In the genomic region with DNA sequence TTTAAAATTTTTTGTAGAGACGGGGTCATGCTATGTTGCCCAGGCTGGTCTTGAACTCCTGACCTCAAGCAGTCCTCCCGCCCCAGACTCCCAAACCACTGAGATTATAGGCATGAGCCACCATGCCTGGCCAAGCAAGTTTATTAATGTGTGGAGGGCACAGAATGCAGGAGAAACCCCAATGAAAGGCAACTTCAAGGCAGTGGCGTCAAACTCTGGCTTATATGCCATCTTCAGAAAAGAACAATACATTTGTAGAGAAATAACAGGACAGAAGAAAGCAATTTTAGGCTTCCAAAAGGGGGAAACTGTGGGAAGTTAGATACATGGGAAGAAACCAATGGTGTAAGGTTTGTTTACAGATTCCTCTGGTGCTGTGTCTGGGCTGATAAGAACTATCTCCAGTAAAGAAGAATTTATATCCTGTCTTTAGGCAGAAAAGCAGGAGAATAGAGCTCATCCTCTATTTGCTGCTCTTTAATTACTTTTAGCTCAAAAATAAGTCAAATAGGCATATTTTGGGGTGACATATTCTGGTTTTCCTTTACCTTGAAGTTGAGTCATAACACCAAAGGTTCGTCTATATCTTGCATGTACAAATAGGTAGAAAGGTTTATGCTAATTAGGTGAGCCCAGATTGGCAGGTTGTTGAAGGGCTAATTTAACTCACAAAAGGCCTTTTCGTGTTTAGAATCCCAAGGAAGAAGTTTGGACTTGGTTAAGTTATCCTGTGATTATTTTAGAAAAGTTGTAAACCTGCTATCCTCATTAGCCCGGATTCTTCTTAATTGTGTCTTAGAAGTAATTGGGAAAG, we compare ENCODE assay signal across 1 cellular context.
TF ChIP-seq lines count a peak whose summit lies in the region.

No MANE protein-coding gene starts in this region.

TF ChIP-seq in K562, 482 proteins besides CTCF, POLR2A, EP300 and RAD21 (continues in another document):
- TF ChIP-seq, protein P1, sequence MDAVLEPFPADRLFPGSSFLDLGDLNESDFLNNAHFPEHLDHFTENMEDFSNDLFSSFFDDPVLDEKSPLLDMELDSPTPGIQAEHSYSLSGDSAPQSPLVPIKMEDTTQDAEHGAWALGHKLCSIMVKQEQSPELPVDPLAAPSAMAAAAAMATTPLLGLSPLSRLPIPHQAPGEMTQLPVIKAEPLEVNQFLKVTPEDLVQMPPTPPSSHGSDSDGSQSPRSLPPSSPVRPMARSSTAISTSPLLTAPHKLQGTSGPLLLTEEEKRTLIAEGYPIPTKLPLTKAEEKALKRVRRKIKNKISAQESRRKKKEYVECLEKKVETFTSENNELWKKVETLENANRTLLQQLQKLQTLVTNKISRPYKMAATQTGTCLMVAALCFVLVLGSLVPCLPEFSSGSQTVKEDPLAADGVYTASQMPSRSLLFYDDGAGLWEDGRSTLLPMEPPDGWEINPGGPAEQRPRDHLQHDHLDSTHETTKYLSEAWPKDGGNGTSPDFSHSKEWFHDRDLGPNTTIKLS (IDR thresholded peaks at IDR 0.05; ENCODE audit: borderline replicate concordance, low read depth), result no peak
- TF ChIP-seq KLF13 (tag; IDR thresholded peaks at IDR 0.05; ENCODE audit: borderline replicate concordance, low read depth) (no peak), HIVEP1 (CRISPR knock-in tag; IDR thresholded peaks at IDR 0.05) (no peak), TEAD1 (CRISPR knock-in tag; IDR thresholded peaks at IDR 0.05) (peak in 1 of 2 experiments; percentile 74; a peak in 1 of 4 replicates), LEF1 (IDR thresholded peaks at IDR 0.05) (peak; percentile 88), FOXM1 (IDR thresholded peaks at IDR 0.05; ENCODE audit: low read depth) (peak; percentile 48; the same call in 1 of the 2 replicates), FOXM1 (CRISPR knock-in tag; IDR thresholded peaks at IDR 0.05; ENCODE audit: low read depth) (no peak), PHF8 (IDR thresholded peaks at IDR 0.05; ENCODE audit: borderline replicate concordance, low read length) (no peak), HDAC2 (IDR thresholded peaks at IDR 0.05) (peak; percentile 80; the same call in 1 of the 2 replicates), TEAD4 (IDR thresholded peaks at IDR 0.05; ENCODE audit: low read length) (peak; percentile 87), TEAD4 (CRISPR knock-in tag; IDR thresholded peaks at IDR 0.05; ENCODE audit: borderline replicate concordance) (no peak), GTF2E2 (tag; IDR thresholded peaks at IDR 0.05) (peak; percentile 67), LCOR (CRISPR knock-in tag; IDR thresholded peaks at IDR 0.05) (0 out of 2 replicates have a peak, but pooled peaks have one; percentile 35), MTA2 (IDR thresholded peaks at IDR 0.05; ENCODE audit: low read depth) (peak; percentile 59; the same call in 1 of the 2 replicates), MNT (conservative IDR thresholded peaks at IDR 0.05) (peak; percentile 12 to 51; a peak in 1 of 4 replicates), POLR2AphosphoS5 (IDR thresholded peaks at IDR 0.05; ENCODE audit: control insufficient read depth, insufficient read depth, low read depth, low read length) (peak; percentile 37; the same call in 1 of the 2 replicates), MEF2D (tag; conservative IDR thresholded peaks at IDR 0.05; ENCODE audit: low read depth) (peak; percentile 78), ZBTB17 (CRISPR knock-in tag; IDR thresholded peaks at IDR 0.05) (0 out of 2 replicates have a peak, but pooled peaks have one; percentile 47), CLOCK (CRISPR knock-in tag; IDR thresholded peaks at IDR 0.05; ENCODE audit: borderline replicate concordance) (peak; percentile 55; the same call in 1 of the 2 replicates), ERF (CRISPR knock-in tag; IDR thresholded peaks at IDR 0.05) (no peak), ATF1 (CRISPR knock-in tag; IDR thresholded peaks at IDR 0.05) (no peak), ATF1 (tag; IDR thresholded peaks at IDR 0.05) (peak; percentile 22), ZNF277 (CRISPR knock-in tag; IDR thresholded peaks at IDR 0.05; ENCODE audit: borderline replicate concordance) (no peak), ARID1B (IDR thresholded peaks at IDR 0.05) (peak; percentile 93), JUND (IDR thresholded peaks at IDR 0.05; ENCODE audit: borderline replicate concordance, low read depth, low read length) (peak; percentile 36; the same call in 1 of the 2 replicates), JUND (tag; IDR thresholded peaks at IDR 0.05; ENCODE audit: borderline replicate concordance, low read depth, low read length) (peak; percentile 35; the same call in 1 of the 3 replicates), ZNF76 (CRISPR knock-in tag; IDR thresholded peaks at IDR 0.05; ENCODE audit: borderline replicate concordance) (peak; percentile 70; the same call in 1 of the 2 replicates), IRF9 (tag; IDR thresholded peaks at IDR 0.05) (no peak), TCF15 (CRISPR knock-in tag; IDR thresholded peaks at IDR 0.05) (peak; percentile 89), ZNF707 (CRISPR knock-in tag; conservative IDR thresholded peaks at IDR 0.05) (0 out of 2 replicates have a peak, but pooled peaks have one; percentile 30), C11orf30 (IDR thresholded peaks at IDR 0.05; ENCODE audit: low read depth) (peak; percentile 70), NR2C1 (IDR thresholded peaks at IDR 0.05) (peak; percentile 44; the same call in 1 of the 2 replicates), NR2C1 (tag; IDR thresholded peaks at IDR 0.05) (peak; percentile 69)
- TF ChIP-seq, protein P2, sequence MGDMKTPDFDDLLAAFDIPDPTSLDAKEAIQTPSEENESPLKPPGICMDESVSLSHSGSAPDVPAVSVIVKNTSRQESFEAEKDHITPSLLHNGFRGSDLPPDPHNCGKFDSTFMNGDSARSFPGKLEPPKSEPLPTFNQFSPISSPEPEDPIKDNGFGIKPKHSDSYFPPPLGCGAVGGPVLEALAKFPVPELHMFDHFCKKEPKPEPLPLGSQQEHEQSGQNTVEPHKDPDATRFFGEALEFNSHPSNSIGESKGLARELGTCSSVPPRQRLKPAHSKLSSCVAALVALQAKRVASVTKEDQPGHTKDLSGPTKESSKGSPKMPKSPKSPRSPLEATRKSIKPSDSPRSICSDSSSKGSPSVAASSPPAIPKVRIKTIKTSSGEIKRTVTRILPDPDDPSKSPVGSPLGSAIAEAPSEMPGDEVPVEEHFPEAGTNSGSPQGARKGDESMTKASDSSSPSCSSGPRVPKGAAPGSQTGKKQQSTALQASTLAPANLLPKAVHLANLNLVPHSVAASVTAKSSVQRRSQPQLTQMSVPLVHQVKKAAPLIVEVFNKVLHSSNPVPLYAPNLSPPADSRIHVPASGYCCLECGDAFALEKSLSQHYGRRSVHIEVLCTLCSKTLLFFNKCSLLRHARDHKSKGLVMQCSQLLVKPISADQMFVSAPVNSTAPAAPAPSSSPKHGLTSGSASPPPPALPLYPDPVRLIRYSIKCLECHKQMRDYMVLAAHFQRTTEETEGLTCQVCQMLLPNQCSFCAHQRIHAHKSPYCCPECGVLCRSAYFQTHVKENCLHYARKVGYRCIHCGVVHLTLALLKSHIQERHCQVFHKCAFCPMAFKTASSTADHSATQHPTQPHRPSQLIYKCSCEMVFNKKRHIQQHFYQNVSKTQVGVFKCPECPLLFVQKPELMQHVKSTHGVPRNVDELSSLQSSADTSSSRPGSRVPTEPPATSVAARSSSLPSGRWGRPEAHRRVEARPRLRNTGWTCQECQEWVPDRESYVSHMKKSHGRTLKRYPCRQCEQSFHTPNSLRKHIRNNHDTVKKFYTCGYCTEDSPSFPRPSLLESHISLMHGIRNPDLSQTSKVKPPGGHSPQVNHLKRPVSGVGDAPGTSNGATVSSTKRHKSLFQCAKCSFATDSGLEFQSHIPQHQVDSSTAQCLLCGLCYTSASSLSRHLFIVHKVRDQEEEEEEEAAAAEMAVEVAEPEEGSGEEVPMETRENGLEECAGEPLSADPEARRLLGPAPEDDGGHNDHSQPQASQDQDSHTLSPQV (IDR thresholded peaks at IDR 0.05), result peak; percentile 67
- TF ChIP-seq, protein P3, sequence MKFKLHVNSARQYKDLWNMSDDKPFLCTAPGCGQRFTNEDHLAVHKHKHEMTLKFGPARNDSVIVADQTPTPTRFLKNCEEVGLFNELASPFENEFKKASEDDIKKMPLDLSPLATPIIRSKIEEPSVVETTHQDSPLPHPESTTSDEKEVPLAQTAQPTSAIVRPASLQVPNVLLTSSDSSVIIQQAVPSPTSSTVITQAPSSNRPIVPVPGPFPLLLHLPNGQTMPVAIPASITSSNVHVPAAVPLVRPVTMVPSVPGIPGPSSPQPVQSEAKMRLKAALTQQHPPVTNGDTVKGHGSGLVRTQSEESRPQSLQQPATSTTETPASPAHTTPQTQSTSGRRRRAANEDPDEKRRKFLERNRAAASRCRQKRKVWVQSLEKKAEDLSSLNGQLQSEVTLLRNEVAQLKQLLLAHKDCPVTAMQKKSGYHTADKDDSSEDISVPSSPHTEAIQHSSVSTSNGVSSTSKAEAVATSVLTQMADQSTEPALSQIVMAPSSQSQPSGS (CRISPR knock-in tag; IDR thresholded peaks at IDR 0.05), result no peak
- TF ChIP-seq, protein P4, sequence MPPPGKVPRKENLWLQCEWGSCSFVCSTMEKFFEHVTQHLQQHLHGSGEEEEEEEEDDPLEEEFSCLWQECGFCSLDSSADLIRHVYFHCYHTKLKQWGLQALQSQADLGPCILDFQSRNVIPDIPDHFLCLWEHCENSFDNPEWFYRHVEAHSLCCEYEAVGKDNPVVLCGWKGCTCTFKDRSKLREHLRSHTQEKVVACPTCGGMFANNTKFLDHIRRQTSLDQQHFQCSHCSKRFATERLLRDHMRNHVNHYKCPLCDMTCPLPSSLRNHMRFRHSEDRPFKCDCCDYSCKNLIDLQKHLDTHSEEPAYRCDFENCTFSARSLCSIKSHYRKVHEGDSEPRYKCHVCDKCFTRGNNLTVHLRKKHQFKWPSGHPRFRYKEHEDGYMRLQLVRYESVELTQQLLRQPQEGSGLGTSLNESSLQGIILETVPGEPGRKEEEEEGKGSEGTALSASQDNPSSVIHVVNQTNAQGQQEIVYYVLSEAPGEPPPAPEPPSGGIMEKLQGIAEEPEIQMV (tag; conservative IDR thresholded peaks at IDR 0.05; ENCODE audit: low read depth), result no peak
